In the genomic region with DNA sequence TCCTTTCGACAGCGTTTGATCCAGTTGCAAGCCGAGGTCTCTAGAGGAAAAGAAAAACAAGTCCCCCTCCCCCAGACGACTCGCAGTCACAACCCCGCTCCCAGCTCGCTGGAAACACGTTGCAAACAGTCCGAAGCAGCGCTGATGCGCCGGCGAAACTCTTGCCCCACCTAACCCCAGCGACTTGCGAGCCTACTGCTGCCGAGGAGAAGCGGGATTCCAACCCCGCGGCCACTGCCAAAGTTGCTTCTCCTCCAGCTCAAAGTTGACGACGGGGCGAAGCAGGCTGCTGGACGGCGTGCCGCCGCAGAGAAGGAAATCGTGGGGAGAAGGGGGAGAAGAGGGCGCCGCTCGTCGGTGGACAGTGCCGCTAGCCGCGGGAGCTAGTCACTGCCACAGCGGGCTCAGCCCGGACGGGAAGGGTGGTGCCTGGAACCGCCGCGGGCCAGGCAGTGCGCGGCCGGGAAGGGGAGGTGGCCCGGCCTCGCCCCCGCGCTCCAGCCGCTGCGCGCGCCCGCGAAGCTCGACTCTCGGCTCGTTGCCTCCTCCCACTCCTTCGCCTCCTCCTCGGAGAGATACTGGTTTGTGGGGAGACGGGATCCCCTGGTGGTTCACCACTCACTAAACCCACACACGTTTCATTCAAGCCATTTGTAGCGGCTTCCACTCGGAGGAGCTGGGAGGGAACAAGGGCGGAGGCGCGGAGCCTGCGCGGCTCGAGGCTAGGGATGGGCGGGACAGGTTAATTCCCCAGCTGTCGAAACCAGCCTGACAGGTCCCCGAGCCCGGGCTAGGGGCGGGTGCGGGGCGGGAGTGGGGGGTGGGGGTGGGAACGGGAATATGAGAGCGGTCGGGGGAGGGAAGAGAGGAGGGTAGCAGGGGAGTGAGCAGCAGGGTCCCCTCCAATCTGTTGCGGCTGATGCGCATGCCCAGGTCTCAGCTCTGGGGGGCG, we compare ENCODE assay signal across 8 cellular contexts. TPM values are rescaled to one million over a fixed set of nuclear protein-coding genes. Genes with fewer than 3 reads are reported as not detected.
DNase-seq lines count a peak whose midpoint lies in the region; ATAC-seq and TF ChIP-seq lines count a peak whose summit lies in the region.

A gene with protein sequence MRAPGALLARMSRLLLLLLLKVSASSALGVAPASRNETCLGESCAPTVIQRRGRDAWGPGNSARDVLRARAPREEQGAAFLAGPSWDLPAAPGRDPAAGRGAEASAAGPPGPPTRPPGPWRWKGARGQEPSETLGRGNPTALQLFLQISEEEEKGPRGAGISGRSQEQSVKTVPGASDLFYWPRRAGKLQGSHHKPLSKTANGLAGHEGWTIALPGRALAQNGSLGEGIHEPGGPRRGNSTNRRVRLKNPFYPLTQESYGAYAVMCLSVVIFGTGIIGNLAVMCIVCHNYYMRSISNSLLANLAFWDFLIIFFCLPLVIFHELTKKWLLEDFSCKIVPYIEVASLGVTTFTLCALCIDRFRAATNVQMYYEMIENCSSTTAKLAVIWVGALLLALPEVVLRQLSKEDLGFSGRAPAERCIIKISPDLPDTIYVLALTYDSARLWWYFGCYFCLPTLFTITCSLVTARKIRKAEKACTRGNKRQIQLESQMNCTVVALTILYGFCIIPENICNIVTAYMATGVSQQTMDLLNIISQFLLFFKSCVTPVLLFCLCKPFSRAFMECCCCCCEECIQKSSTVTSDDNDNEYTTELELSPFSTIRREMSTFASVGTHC (minus strand): TSS at position 392 of the 952 bp plus-strand sequence. CDS start 816 bp downstream, outside the sequence.

- no peaks in the 10 kb centered on the region for H3K27me3 ChIP-seq in endodermal cell (ENCODE audit: control insufficient read depth, insufficient read depth, low read length, poor library complexity, severe bottlenecking)

- no peak within 1 kb of the TSS for H3K27ac ChIP-seq in endodermal cell (ENCODE audit: low read depth, low read length)

- H3K9ac ChIP-seq in endodermal cell (ENCODE audit: extremely low read depth, low read length, poor library complexity, severe bottlenecking), result peak within 1 kb of the TSS; percentile 75

- 0% methylated on average over 5 to 75 of the region's 81 CpGs for WGBS in endodermal cell (ENCODE audit: insufficient coverage in 1 of 2, insufficient read length in 1 of 2), 2 experiments

- H3K4me1 Mint-ChIP-seq in activated B cell treated with CpG ODN at 0.5 μM for 24 hours, result peaks cover 22% of the 10 kb centered on the region
- peaks cover 15% of the 10 kb centered on the region for H3K4me1 Mint-ChIP-seq in endodermal cell
- peaks cover 12% of the 10 kb centered on the region for H3K4me1 Mint-ChIP-seq in memory B cell
- peaks cover 17% of the 10 kb centered on the region for H3K4me1 Mint-ChIP-seq in stimulated activated effector memory CD8-positive, alpha-beta T cell treated with anti-CD3 and anti-CD28 coated beads, Interleukin-12 subunit alpha, Interleukin-12 subunit beta, amount 100 ng/mL, for 72 hours

- ATAC-seq in activated CD4-positive, CD25-positive, alpha-beta regulatory T cell treated with anti-CD3 and anti-CD28 coated beads, Interleukin-2, amount 50 U/mL, for 24 hours, result peak; percentile 27 to 29
- peak; percentile 65 for ATAC-seq in HG02588 (IDR thresholded peaks at IDR 0.05; ENCODE audit: unreplicated experiment)
- no peak for ATAC-seq in activated B cell treated with CpG ODN at 0.5 μM for 24 hours (ENCODE audit: low read depth)
- peak; percentile 31 for ATAC-seq in memory B cell (ENCODE audit: low read depth)
- ATAC-seq in stimulated activated effector memory CD8-positive, alpha-beta T cell treated with anti-CD3 and anti-CD28 coated beads, Interleukin-12 subunit alpha, Interleukin-12 subunit beta, amount 100 ng/mL, for 72 hours, result peak; percentile 80

- H3K27ac Mint-ChIP-seq in activated B cell treated with CpG ODN at 0.5 μM for 24 hours (no peak within 1 kb of the TSS), endodermal cell (peak within 1 kb of the TSS; percentile 95), memory B cell (no peak within 1 kb of the TSS)
- no peak within 1 kb of the TSS for H3K27ac Mint-ChIP-seq in stimulated activated effector memory CD8-positive, alpha-beta T cell treated with anti-CD3 and anti-CD28 coated beads, Interleukin-12 subunit alpha, Interleukin-12 subunit beta, amount 100 ng/mL, for 72 hours

- POLR2A ChIA-PET in activated B cell treated with CpG ODN at 0.5 μM for 24 hours (lab: Charles Lee), result no interaction called here

- DNase-seq in activated CD4-positive, CD25-positive, alpha-beta regulatory T cell (lab: John Stamatoyannopoulos, UW), result no peak
- DNase-seq in NCI-H1436 treated with DMSO at 0.1 percent for 48 hours (lab: John Stamatoyannopoulos, UW), result peak; percentile 36
- DNase-seq in activated B cell treated with CpG ODN at 0.5 μM for 24 hours, result no peak
- DNase-seq in endodermal cell, result peak; percentile 97
- no peak for DNase-seq in memory B cell (ENCODE audit: low spot score in 2 of 2)
- DNase-seq in stimulated activated effector memory CD8-positive, alpha-beta T cell treated with anti-CD3 and anti-CD28 coated beads, Interleukin-12 subunit alpha, Interleukin-12 subunit beta, amount 100 ng/mL, for 72 hours (ENCODE audit: low spot score in 2 of 2), result peak; percentile 7 to 53

- H3K4me3 ChIP-seq in endodermal cell (ENCODE audit: low read length), result peak within 1 kb of the TSS; percentile 100

- no peaks in the 10 kb centered on the region for H3K9me3 Mint-ChIP-seq in activated B cell treated with CpG ODN at 0.5 μM for 24 hours
- peaks cover 7% of the 10 kb centered on the region for H3K9me3 Mint-ChIP-seq in endodermal cell
- H3K9me3 Mint-ChIP-seq in memory B cell, result no peaks in the 10 kb centered on the region
- no peaks in the 10 kb centered on the region for H3K9me3 Mint-ChIP-seq in stimulated activated effector memory CD8-positive, alpha-beta T cell treated with anti-CD3 and anti-CD28 coated beads, Interleukin-12 subunit alpha, Interleukin-12 subunit beta, amount 100 ng/mL, for 72 hours

- intact Hi-C loops in activated B cell treated with CpG ODN at 0.5 μM for 24 hours (cut with micrococcal nuclease), result no loop called here

- H3K36me3 ChIP-seq in endodermal cell (ENCODE audit: control insufficient read depth, insufficient read depth, low read length), result peaks cover 8% of the 10 kb centered on the region

- peaks cover 35% of the 10 kb centered on the region for H3K27me3 Mint-ChIP-seq in activated B cell treated with CpG ODN at 0.5 μM for 24 hours
- H3K27me3 Mint-ChIP-seq in endodermal cell (ENCODE audit: insufficient read depth), result peaks cover 5% of the 10 kb centered on the region
- peaks cover 13% of the 10 kb centered on the region for H3K27me3 Mint-ChIP-seq in memory B cell

- H3K4me1 ChIP-seq in endodermal cell (ENCODE audit: control insufficient read depth, insufficient read depth, low read length), result no peaks in the 10 kb centered on the region

- no peaks in the 10 kb centered on the region for H3K36me3 Mint-ChIP-seq in activated B cell treated with CpG ODN at 0.5 μM for 24 hours (ENCODE audit: low read depth)
- peaks cover 8% of the 10 kb centered on the region for H3K36me3 Mint-ChIP-seq in endodermal cell (ENCODE audit: low read depth)
- no peaks in the 10 kb centered on the region for H3K36me3 Mint-ChIP-seq in memory B cell
- no peaks in the 10 kb centered on the region for H3K36me3 Mint-ChIP-seq in stimulated activated effector memory CD8-positive, alpha-beta T cell treated with anti-CD3 and anti-CD28 coated beads, Interleukin-12 subunit alpha, Interleukin-12 subunit beta, amount 100 ng/mL, for 72 hours

- CTCF ChIA-PET in activated B cell treated with CpG ODN at 0.5 μM for 24 hours (lab: Charles Lee), result no interaction called here

- TF ChIP-seq CTCF in activated B cell treated with CpG ODN at 0.5 μM for 24 hours (IDR thresholded peaks at IDR 0.05) (no peak), endodermal cell (conservative IDR thresholded peaks at IDR 0.05) (peak; percentile 34)

- H3K9me3 ChIP-seq in endodermal cell (ENCODE audit: control insufficient read depth, low read length), result no peaks in the 10 kb centered on the region

- H3K4me3 Mint-ChIP-seq in activated B cell treated with CpG ODN at 0.5 μM for 24 hours (peak within 1 kb of the TSS; percentile 81), endodermal cell (peak within 1 kb of the TSS; percentile 92), memory B cell (peak within 1 kb of the TSS; percentile 84)
- H3K4me3 Mint-ChIP-seq in stimulated activated effector memory CD8-positive, alpha-beta T cell treated with anti-CD3 and anti-CD28 coated beads, Interleukin-12 subunit alpha, Interleukin-12 subunit beta, amount 100 ng/mL, for 72 hours, result peak within 1 kb of the TSS; percentile 70

RNA-seq across cellular contexts. Expression of the gene that starts here (rescaled TPM):
- total RNA-seq in activated B cell treated with CpG ODN at 0.5 μM for 24 hours, result not detected in 2 replicates
- total RNA-seq in endodermal cell, result 10 to 100 TPM; 31.6 to 33.1 TPM
- 9.2 TPM for polyA plus RNA-seq in endodermal cell (2013, experiment 1 of 2)
- polyA plus RNA-seq in endodermal cell (2013, experiment 2 of 2), result 10.5 TPM

Comparison
In these comparisons a context has a peak if more than half of its experiments do, and no peak if none do; other contexts are left out.
1. RNA of the gene that starts here (total RNA-seq): 31.6 to 33.1 TPM in endodermal cell; not detected in activated B cell treated with CpG ODN at 0.5 μM for 24 hours; every median in the first group is over 10 times any median in the second.
2. DNase-seq: peak in NCI-H1436 treated with DMSO at 0.1 percent for 48 hours (single experiment), endodermal cell (single experiment) and stimulated activated effector memory CD8-positive, alpha-beta T cell treated with anti-CD3 and anti-CD28 coated beads, Interleukin-12 subunit alpha, Interleukin-12 subunit beta, amount 100 ng/mL, for 72 hours (2 of 2); none in activated CD4-positive, CD25-positive, alpha-beta regulatory T cell (0 of 4), activated B cell treated with CpG ODN at 0.5 μM for 24 hours (single experiment) and memory B cell (0 of 2).
3. Peak in every context shown above with its lines, with median percentiles within 50 percentile points of each other: H3K4me3 Mint-ChIP-seq.